ENCODE assay signal across 8 cellular contexts in genomic region chr17:7241783-7242716, GRCh38. TPM values are rescaled to one million over a fixed set of nuclear protein-coding genes. Genes with fewer than 3 reads are reported as not detected.
DNase-seq lines count a peak whose midpoint lies in the region; ATAC-seq and TF ChIP-seq lines count a peak whose summit lies in the region.

GABARAP (minus strand) TSS chr17:7242449; CDS start chr17:7242330, 119 bp downstream.

- H3K4me1 Mint-ChIP-seq in IgD-negative memory B cell = peaks cover 27 to 41% (median 33%) of the 10 kb centered on the region in 3 donors
- peaks cover 40% of the 10 kb centered on the region for H3K4me1 Mint-ChIP-seq in activated T-cell treated with anti-CD3 and anti-CD28 coated beads, Interleukin-2, amount 50 U/mL, for 72 hours (ENCODE audit: low read depth)

- DNase-seq in BE2C = peak; percentile 78
- DNase-seq in Panc1 (ENCODE audit: low read depth, low spot score) = peak; percentile 74
- peak; percentile 92 to 93 for DNase-seq in activated T-cell treated with anti-CD3 and anti-CD28 coated beads, Interleukin-2, amount 50 U/mL, for 72 hours
- DNase-seq in esophagus squamous epithelium (lab: John Stamatoyannopoulos, UW) = peak; percentile 54
- DNase-seq in myocyte (ENCODE audit: low read depth) = peak; percentile 94
- DNase-seq in stimulated activated CD8-positive, alpha-beta memory T cell treated with anti-CD3 and anti-CD28 coated beads, Interleukin-7, amount 100 ng/mL, for 4 hours (ENCODE audit: low read depth in 2 of 2) = peak; percentile 89

- H3K4me3 Mint-ChIP-seq in IgD-negative memory B cell = peak within 1 kb of the TSS; percentile 87 to 98 (median 97)
- H3K4me3 Mint-ChIP-seq in activated T-cell treated with anti-CD3 and anti-CD28 coated beads, Interleukin-2, amount 50 U/mL, for 72 hours = peak within 1 kb of the TSS; percentile 93 to 100

- H3K4me1 ChIP-seq in BE2C (no peaks in the 10 kb centered on the region), Panc1 (ENCODE audit: control insufficient read depth, insufficient read depth, low read length) (peaks cover 18% of the 10 kb centered on the region), esophagus squamous epithelium (peaks cover 23 to 45% (median 38%) of the 10 kb centered on the region in 3 donors)

- ATAC-seq in GM19438 (IDR thresholded peaks at IDR 0.05; ENCODE audit: low read depth, unreplicated experiment) (peak; percentile 24), Panc1 (peak; percentile 13)
- peak; percentile 26 to 35 for ATAC-seq in activated T-cell treated with anti-CD3 and anti-CD28 coated beads, Interleukin-2, amount 50 U/mL, for 72 hours (replicated peaks in 1 of 2)

- no peak for TF ChIP-seq CTCF in BE2C (IDR thresholded peaks at IDR 0.05; ENCODE audit: low read depth, low read length)
- TF ChIP-seq CTCF in Panc1 (IDR thresholded peaks at IDR 0.05) = no peak
- no peak for TF ChIP-seq CTCF in esophagus squamous epithelium (IDR thresholded peaks at IDR 0.05)

- H3K4me3 ChIP-seq in BE2C (ENCODE audit: low read depth, low read length) = peak within 1 kb of the TSS; percentile 82
- peak within 1 kb of the TSS; percentile 87 to 92 for H3K4me3 ChIP-seq in Panc1 (ENCODE audit: low read depth in 2 of 2, low read length in 2 of 2)
- H3K4me3 ChIP-seq in esophagus squamous epithelium = peak within 1 kb of the TSS; percentile 76 to 99 (median 92)

- peak within 1 kb of the TSS; percentile 99 for H3K27ac ChIP-seq in Panc1 (ENCODE audit: low read length)
- H3K27ac ChIP-seq in esophagus squamous epithelium = peak within 1 kb of the TSS; percentile 97 to 100 (median 99)

- TF ChIP-seq POLR2A in esophagus squamous epithelium (IDR thresholded peaks at IDR 0.05) = peak in 2 of 4 donors; percentile 37 to 77

- in situ Hi-C loops in Panc1 (cut with HindIII; ENCODE audit: low pct_unique_long_range_greater_than_20kb, low sequenced_read_pairs) = no loop called here

- 0% methylated on average over 21 to 24 of the region's 62 CpGs for WGBS in esophagus squamous epithelium, 2 donors

- no peaks in the 10 kb centered on the region for H3K27me3 Mint-ChIP-seq in IgD-negative memory B cell
- H3K27me3 Mint-ChIP-seq in activated T-cell treated with anti-CD3 and anti-CD28 coated beads, Interleukin-2, amount 50 U/mL, for 72 hours (ENCODE audit: low read depth) = no peaks in the 10 kb centered on the region

- H3K36me3 Mint-ChIP-seq in IgD-negative memory B cell = peaks cover 5% of the 10 kb centered on the region
- H3K36me3 Mint-ChIP-seq in activated T-cell treated with anti-CD3 and anti-CD28 coated beads, Interleukin-2, amount 50 U/mL, for 72 hours (ENCODE audit: insufficient read depth in 2 of 2) = peaks cover 11 to 20% of the 10 kb centered on the region in 2 donors

- H3K9me3 ChIP-seq in BE2C (no peaks in the 10 kb centered on the region), Panc1 (ENCODE audit: control insufficient read depth, insufficient read depth, low read depth, low read length) (no peaks in the 10 kb centered on the region), esophagus squamous epithelium (no peaks in the 10 kb centered on the region)

- CTCF ChIA-PET in Panc1 (lab: Charles Lee) = interaction anchor here (0.7 kb wide), 1 partner anchor 206 kb away, joined by 3 read pairs; no protein-coding TSS in a partner anchor

- POLR2A ChIA-PET in Panc1 (lab: Charles Lee) = no interaction called here

- no peaks in the 10 kb centered on the region for H3K9me3 Mint-ChIP-seq in IgD-negative memory B cell
- H3K9me3 Mint-ChIP-seq in activated T-cell treated with anti-CD3 and anti-CD28 coated beads, Interleukin-2, amount 50 U/mL, for 72 hours = no peaks in the 10 kb centered on the region

- H3K36me3 ChIP-seq in BE2C (peaks cover 10% of the 10 kb centered on the region), Panc1 (ENCODE audit: control insufficient read depth, insufficient read depth, low read length) (peaks cover 11% of the 10 kb centered on the region), esophagus squamous epithelium (peaks cover 31 to 51% (median 35%) of the 10 kb centered on the region in 3 donors)

- intact Hi-C loops in Panc1 (cut with micrococcal nuclease; ENCODE audit: unreplicated experiment) = no loop called here
- intact Hi-C loops in esophagus squamous epithelium (cut with DNase I) = no loop called here

- BruUV-seq in Panc1 (replicated peaks; lab: Mats Ljungman, UMichigan) = no TSS peak

- H3K27me3 ChIP-seq in BE2C (no peaks in the 10 kb centered on the region), Panc1 (ENCODE audit: control insufficient read depth, insufficient read depth, low read length) (no peaks in the 10 kb centered on the region), esophagus squamous epithelium (no peaks in the 10 kb centered on the region)

- H3K27ac Mint-ChIP-seq in IgD-negative memory B cell = peak within 1 kb of the TSS; percentile 97 to 100 (median 99)
- H3K27ac Mint-ChIP-seq in activated T-cell treated with anti-CD3 and anti-CD28 coated beads, Interleukin-2, amount 50 U/mL, for 72 hours = peak within 1 kb of the TSS; percentile 99

RNA-seq across cellular contexts. Expression of gene GABARAP, which starts in this region (rescaled TPM):
- 101 TPM for polyA plus RNA-seq in BE2C (2012; ENCODE audit: insufficient read depth, insufficient read length, low read depth)
- 1,138 TPM for polyA plus RNA-seq in IgD-negative memory B cell
- total RNA-seq in Panc1 (2021; ENCODE audit: unreplicated experiment) (289 TPM), esophagus squamous epithelium (100 to 1,000 TPM; 172 to 384 (median 197) TPM), myocyte (239 and 315 TPM in 2 replicates)
- polyA plus RNA-seq in Panc1 (2012; ENCODE audit: insufficient read length) = 175 TPM
- 100 to 1,000 TPM; 244 to 246 TPM for total RNA-seq in activated T-cell treated with anti-CD3 and anti-CD28 coated beads, Interleukin-2, amount 50 U/mL, for 72 hours
- polyA plus RNA-seq in myocyte (2012) = 849 TPM

Comparison
In these comparisons a context has a peak if more than half of its experiments do, and no peak if none do; other contexts are left out.
1. Peak in every context shown above with its lines: DNase-seq, ATAC-seq, H3K4me3 ChIP-seq and H3K27ac ChIP-seq.